8 cellular contexts compared by ENCODE assay signal in the genomic region with DNA sequence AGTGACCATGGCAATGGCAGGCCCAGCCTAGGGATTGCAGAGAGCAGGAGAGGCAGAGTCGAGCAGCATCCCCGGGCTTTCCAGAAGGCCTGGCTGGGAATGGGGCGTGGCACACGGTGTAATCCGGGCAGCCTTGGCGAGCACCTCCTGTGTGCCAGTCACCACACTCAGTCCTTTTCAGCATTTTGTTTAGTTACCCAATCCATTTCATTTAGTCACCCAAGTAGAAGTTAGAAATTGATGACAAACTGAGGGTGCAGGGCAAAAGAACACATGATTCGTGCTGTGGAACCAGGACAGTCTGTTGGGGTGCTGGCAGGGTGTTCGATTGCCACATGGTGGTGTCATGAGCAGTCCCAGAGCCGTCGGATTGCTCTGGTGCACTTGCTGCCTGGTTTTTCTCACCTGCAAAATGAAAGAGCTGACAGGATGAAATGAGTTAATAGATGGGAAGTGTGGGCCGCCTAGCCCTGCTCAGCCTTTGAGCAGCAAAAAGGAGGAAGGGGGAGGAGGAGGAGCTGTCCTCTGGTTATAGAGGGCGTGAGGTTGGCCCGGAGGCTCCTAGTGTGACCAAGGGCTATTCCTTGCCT.
A peak's percentile ranks its signal among the peaks of the same experiment; 100 is the strongest.
DNase-seq lines count a peak whose midpoint lies in the region; ATAC-seq and TF ChIP-seq lines count a peak whose summit lies in the region.

No MANE protein-coding gene starts in this region.

- H3K9ac ChIP-seq in GM23248 = no peak overlapping the region

- 73 to 75% methylated on average over 13 of the region's 13 CpGs for WGBS in GM23248 (ENCODE audit: low coverage in 1 of 2, low lambda C conversion rate in 2 of 2, missing lambda C conversion rate in 2 of 2), 2 experiments
- 69% methylated on average over 13 of the region's 13 CpGs for WGBS in hepatocyte (ENCODE audit: low lambda C conversion rate, missing lambda C conversion rate)
- 59 to 60% methylated on average over 13 of the region's 13 CpGs for WGBS in lower leg skin, 2 donors

- H3K79me2 ChIP-seq in GM23248 (ENCODE audit: insufficient read depth) = no peaks in the 10 kb centered on the region
- no peaks in the 10 kb centered on the region for H3K79me2 ChIP-seq in hepatocyte

- CTCF ChIA-PET in AG04449 (lab: Yijun Ruan, JAX) = interaction anchor here (1.2 to 13.3 kb wide), 4 partner anchors 10 to 385 kb away, joined by 3 to 150 read pairs (median 48); no protein-coding TSS in a partner anchor

- no peaks in the 10 kb centered on the region for H4K20me1 ChIP-seq in GM23248 (ENCODE audit: insufficient read depth)
- no peaks in the 10 kb centered on the region for H4K20me1 ChIP-seq in hepatocyte (ENCODE audit: insufficient read depth, poor library complexity, severe bottlenecking)

- in situ Hi-C loops in GM23248 (cut with MboI) = no loop called here

- no peak overlapping the region for H3K27ac ChIP-seq in GM23248
- no peak overlapping the region for H3K27ac ChIP-seq in WERI-Rb-1
- H3K27ac ChIP-seq in hepatocyte = no peak overlapping the region

- H3K4me1 ChIP-seq in GM23248 (ENCODE audit: insufficient read depth) (no peaks in the 10 kb centered on the region), hepatocyte (ENCODE audit: insufficient read depth) (no peaks in the 10 kb centered on the region)

- ATAC-seq in GM19463 (IDR thresholded peaks at IDR 0.05; ENCODE audit: unreplicated experiment) (no peak), GM18519 (IDR thresholded peaks at IDR 0.05; ENCODE audit: low FRiP score, unreplicated experiment) (no peak)

- H3K27me3 ChIP-seq in GM23248 (replicated peaks; ENCODE audit: insufficient read depth) (no peaks in the 10 kb centered on the region), WERI-Rb-1 (ENCODE audit: insufficient read depth, low read depth, severe bottlenecking) (no peaks in the 10 kb centered on the region), hepatocyte (no peaks in the 10 kb centered on the region)

- H3K9me3 ChIP-seq in GM23248 (ENCODE audit: low read depth) = no peaks in the 10 kb centered on the region
- H3K9me3 ChIP-seq in WERI-Rb-1 (ENCODE audit: severe bottlenecking) = no peaks in the 10 kb centered on the region
- H3K9me3 ChIP-seq in hepatocyte (ENCODE audit: low read depth) = no peaks in the 10 kb centered on the region

- TF ChIP-seq CTCF in AG04449 (IDR thresholded peaks at IDR 0.05; ENCODE audit: insufficient read depth, low read length, missing control alignments) (peak; percentile 44), WERI-Rb-1 (IDR thresholded peaks at IDR 0.05; ENCODE audit: low read depth, low read length) (peak; percentile 44), hepatocyte (IDR thresholded peaks at IDR 0.05; ENCODE audit: poor library complexity) (peak; percentile 43), lower leg skin (IDR thresholded peaks at IDR 0.05) (no peak)

- intact Hi-C loops in lower leg skin (cut with DNase I; ENCODE audit: low total_unique reads) = no loop called here

- H3F3A ChIP-seq in GM23248 (ENCODE audit: insufficient read depth) = no peaks in the 10 kb centered on the region

- H2AFZ ChIP-seq in GM23248 (no peak overlapping the region), hepatocyte (no peak overlapping the region)

- 0 out of 2 replicates have a peak, but pooled peaks cover 4% of the 10 kb centered on the region for H3K36me3 ChIP-seq in GM23248 (ENCODE audit: low read depth)
- peaks cover 1% of the 10 kb centered on the region; the same call in 1 of the 2 replicates for H3K36me3 ChIP-seq in WERI-Rb-1
- H3K36me3 ChIP-seq in hepatocyte (replicated peaks; ENCODE audit: insufficient read depth, low read depth) = no peaks in the 10 kb centered on the region

- H3K9me2 ChIP-seq in GM23248 (ENCODE audit: insufficient read depth) (no peaks in the 10 kb centered on the region), hepatocyte (replicated peaks; ENCODE audit: insufficient read depth) (no peaks in the 10 kb centered on the region)

- no peak for DNase-seq in AG04449 (ENCODE audit: low read depth, low spot score)
- peak; percentile 69 for DNase-seq in GM23248
- DNase-seq in WERI-Rb-1 = no peak
- peak; percentile 43 for DNase-seq in hepatocyte (ENCODE audit: low spot score)
- no peak for DNase-seq in NCI-H146 (lab: John Stamatoyannopoulos, UW)
- no peak for DNase-seq in lower leg skin (ENCODE audit: low spot score in 2 of 2)

- H3K4me2 ChIP-seq in GM23248 (ENCODE audit: unreplicated experiment) = no peak overlapping the region
- no peak overlapping the region for H3K4me2 ChIP-seq in hepatocyte

- no peak overlapping the region for H3K4me3 ChIP-seq in AG04449 (ENCODE audit: low read depth, low read length)
- no peak overlapping the region for H3K4me3 ChIP-seq in GM23248
- H3K4me3 ChIP-seq in WERI-Rb-1 (ENCODE audit: low read depth, low read length) = no peak overlapping the region
- no peak overlapping the region for H3K4me3 ChIP-seq in hepatocyte
- no peak overlapping the region for H3K4me3 ChIP-seq in lower leg skin (ENCODE audit: low read depth, poor library complexity, severe bottlenecking)

- TF ChIP-seq POLR2A in lower leg skin (IDR thresholded peaks at IDR 0.05) = no peak

- POLR2A ChIA-PET in AG04449 (lab: Yijun Ruan, JAX) = no interaction called here

Comparison
In these comparisons a context has a peak if more than half of its experiments do, and no peak if none do; other contexts are left out.
1. DNase-seq: peak in GM23248 (single experiment) and hepatocyte (single experiment); none in AG04449 (single experiment), WERI-Rb-1 (single experiment), NCI-H146 (single experiment) and lower leg skin (0 of 2).
2. CTCF ChIP-seq: peak in AG04449 (single experiment), WERI-Rb-1 (single experiment) and hepatocyte (single experiment); none in lower leg skin (0 of 3).